14 cellular contexts compared by ENCODE assay signal in the genomic region with DNA sequence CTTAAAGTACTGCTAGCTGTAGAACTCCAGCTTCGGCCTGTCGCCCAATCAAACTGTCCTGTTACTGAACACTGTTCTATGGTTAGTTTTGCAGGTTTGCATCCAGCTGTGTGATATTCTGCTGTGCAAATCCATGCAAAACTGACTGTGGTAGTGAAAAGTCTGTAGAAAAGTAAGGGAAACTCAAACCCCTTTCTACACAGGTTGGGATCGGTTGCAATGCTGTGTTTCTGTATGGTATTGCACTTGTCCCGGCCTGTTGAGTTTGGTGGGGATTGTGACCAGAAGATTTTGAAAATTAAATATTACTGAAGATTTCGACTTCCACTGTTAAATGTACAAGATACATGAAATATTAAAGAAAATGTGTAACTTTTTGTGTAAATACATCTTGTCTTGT. TPM values are rescaled to one million over a fixed set of nuclear protein-coding genes. Genes with fewer than 3 reads are reported as not detected.
DNase-seq lines count a peak whose midpoint lies in the region; ATAC-seq and TF ChIP-seq lines count a peak whose summit lies in the region.
"Had no signal": no experiment of that assay in that cellular context is flagged by ENCODE, and none has a peak within 500 bp of the region (broad histone marks: within the 10 kb centered on the region; RNA-seq: fewer than 3 reads in every experiment).

No MANE protein-coding gene starts in this region.

- H3K27me3 ChIP-seq in DND-41 (ENCODE audit: insufficient read depth, low read length, poor library complexity) (no peaks in the 10 kb centered on the region), ascending aorta (no peaks in the 10 kb centered on the region), left ventricle myocardium inferior (ENCODE audit: low read depth) (no peaks in the 10 kb centered on the region)
- H3K27me3 ChIP-seq: gastroesophageal sphincter had no signal

- peak overlapping the region; percentile 82 for H3K4me2 ChIP-seq in DND-41 (ENCODE audit: insufficient read depth, low read length)

- no peak overlapping the region for H2AFZ ChIP-seq in DND-41 (ENCODE audit: low read depth, low read length)

- no peak for ATAC-seq in DND-41 (ENCODE audit: insufficient read depth, low read depth)
- ATAC-seq: gastroesophageal sphincter, right cardiac atrium had no signal

- H3K4me3 ChIP-seq in DND-41 (ENCODE audit: low read depth in 1 of 2, low read length in 2 of 2) (peak overlapping the region; percentile 95 to 97; a peak in 3 of 4 replicates), ascending aorta (no peak overlapping the region), left ventricle myocardium inferior (no peak overlapping the region)
- H3K4me3 ChIP-seq: gastroesophageal sphincter had no signal

- no peaks in the 10 kb centered on the region for H3K9me3 ChIP-seq in DND-41 (ENCODE audit: insufficient read depth, low read length, severe bottlenecking)
- H3K9me3 ChIP-seq in ascending aorta: no peaks in the 10 kb centered on the region
- no peaks in the 10 kb centered on the region for H3K9me3 ChIP-seq in left ventricle myocardium inferior (replicated peaks)
- H3K9me3 ChIP-seq: gastroesophageal sphincter had no signal

- H3K27ac Mint-ChIP-seq in HFFc6 (no peak overlapping the region), nephron (peak overlapping the region in 2 of 3 experiments; percentile 6 to 80)
- peak overlapping the region; percentile 17 for H3K27ac Mint-ChIP-seq in activated T-helper 2 cell treated with anti-CD3 and anti-CD28 coated beads, Interferon-gamma antibody, Interleukin-2, Interleukin-4, amounts not matched to agents 10 μg/mL and 5 μg/mL and 100 μg/mL, durations not matched to agents 14 hours and 24 hours and 36 hours
- H3K27ac Mint-ChIP-seq: memory B cell had no signal

- peak overlapping the region; percentile 18; the same call in 1 of the 2 replicates for H3K27ac ChIP-seq in DND-41 (ENCODE audit: low read length)
- H3K27ac ChIP-seq in ascending aorta: no peak overlapping the region
- no peak overlapping the region for H3K27ac ChIP-seq in left ventricle myocardium inferior (replicated peaks)
- H3K27ac ChIP-seq: gastroesophageal sphincter had no signal

- H4K20me1 ChIP-seq in DND-41 (ENCODE audit: insufficient read depth, low read length): peaks cover 68% of the 10 kb centered on the region

- H3K36me3 Mint-ChIP-seq in HFFc6 (ENCODE audit: low read depth): peaks cover 42% of the 10 kb centered on the region
- peaks cover 69% of the 10 kb centered on the region for H3K36me3 Mint-ChIP-seq in activated T-helper 2 cell treated with anti-CD3 and anti-CD28 coated beads, Interferon-gamma antibody, Interleukin-2, Interleukin-4, amounts not matched to agents 10 μg/mL and 5 μg/mL and 100 μg/mL, durations not matched to agents 14 hours and 24 hours and 36 hours (ENCODE audit: low read depth)
- peaks cover 65% of the 10 kb centered on the region for H3K36me3 Mint-ChIP-seq in nephron (ENCODE audit: low read depth)

- H3K4me1 Mint-ChIP-seq in HFFc6 (ENCODE audit: low read depth): peaks cover 31% of the 10 kb centered on the region
- peaks cover 37% of the 10 kb centered on the region for H3K4me1 Mint-ChIP-seq in activated T-helper 2 cell treated with anti-CD3 and anti-CD28 coated beads, Interferon-gamma antibody, Interleukin-2, Interleukin-4, amounts not matched to agents 10 μg/mL and 5 μg/mL and 100 μg/mL, durations not matched to agents 14 hours and 24 hours and 36 hours (ENCODE audit: low read depth)
- H3K4me1 Mint-ChIP-seq in nephron: peaks cover 50% of the 10 kb centered on the region

- intact Hi-C loops in activated T-helper 2 cell treated with anti-CD3 and anti-CD28 coated beads, Interferon-gamma antibody, Interleukin-2, Interleukin-4, amounts not matched to agents 10 μg/mL and 5 μg/mL and 100 μg/mL, durations not matched to agents 14 hours and 24 hours and 36 hours (cut with micrococcal nuclease): no loop called here
- intact Hi-C loops in ascending aorta (cut with DNase I) (no loop called here), left ventricle myocardium inferior (cut with micrococcal nuclease) (no loop called here)

- peak overlapping the region; percentile 99 for H3K9ac ChIP-seq in DND-41 (ENCODE audit: low read depth, low read length)

- peaks cover 3% of the 10 kb centered on the region for H3K27me3 Mint-ChIP-seq in HFFc6 (ENCODE audit: insufficient read depth)
- no peaks in the 10 kb centered on the region for H3K27me3 Mint-ChIP-seq in activated T-helper 2 cell treated with anti-CD3 and anti-CD28 coated beads, Interferon-gamma antibody, Interleukin-2, Interleukin-4, amounts not matched to agents 10 μg/mL and 5 μg/mL and 100 μg/mL, durations not matched to agents 14 hours and 24 hours and 36 hours (ENCODE audit: low read depth)
- H3K27me3 Mint-ChIP-seq in nephron (ENCODE audit: low read depth): peaks cover 5% of the 10 kb centered on the region
- H3K27me3 Mint-ChIP-seq: memory B cell had no signal

- peaks cover 73% of the 10 kb centered on the region for H3K79me2 ChIP-seq in DND-41 (ENCODE audit: insufficient read depth, low read length)

- H3K4me3 Mint-ChIP-seq in HFFc6 (peak overlapping the region; percentile 99), nephron (peak overlapping the region; percentile 88 to 97 (median 96))
- H3K4me3 Mint-ChIP-seq in activated T-helper 2 cell treated with anti-CD3 and anti-CD28 coated beads, Interferon-gamma antibody, Interleukin-2, Interleukin-4, amounts not matched to agents 10 μg/mL and 5 μg/mL and 100 μg/mL, durations not matched to agents 14 hours and 24 hours and 36 hours (ENCODE audit: low read depth): peak overlapping the region; percentile 98

- H3K9me3 Mint-ChIP-seq in HFFc6 (no peaks in the 10 kb centered on the region), nephron (no peaks in the 10 kb centered on the region)
- no peaks in the 10 kb centered on the region for H3K9me3 Mint-ChIP-seq in activated T-helper 2 cell treated with anti-CD3 and anti-CD28 coated beads, Interferon-gamma antibody, Interleukin-2, Interleukin-4, amounts not matched to agents 10 μg/mL and 5 μg/mL and 100 μg/mL, durations not matched to agents 14 hours and 24 hours and 36 hours
- H3K9me3 Mint-ChIP-seq: memory B cell had no signal

- no peak for DNase-seq in DND-41
- no peak for DNase-seq in HFFc6
- DNase-seq in activated T-helper 2 cell treated with anti-CD3 and anti-CD28 coated beads, Interferon-gamma antibody, Interleukin-2, Interleukin-4, amounts not matched to agents 10 μg/mL and 5 μg/mL and 100 μg/mL, durations not matched to agents 14 hours and 24 hours and 36 hours (ENCODE audit: low spot score): no peak
- DNase-seq in ascending aorta (ENCODE audit: low spot score in 2 of 2): no peak
- DNase-seq in NCI-H2029 treated with DMSO at 0.1 percent for 48 hours (lab: John Stamatoyannopoulos, UW): no peak
- no peak for DNase-seq in left ventricle myocardium inferior
- no peak for DNase-seq in NCI-H1417 treated with DMSO at 0.1 percent for 48 hours (lab: John Stamatoyannopoulos, UW)
- DNase-seq: DMS 273 treated with DMSO at 0.1 percent for 48 hours, NCI-H187, right cardiac atrium, T-helper 9 cell had no signal

- H3K36me3 ChIP-seq in DND-41 (ENCODE audit: insufficient read depth, low read length) (peaks cover 72% of the 10 kb centered on the region), ascending aorta (peaks cover 5 to 19% of the 10 kb centered on the region in 2 donors), left ventricle myocardium inferior (peaks cover 45% of the 10 kb centered on the region)

- H3K4me1 ChIP-seq in DND-41 (ENCODE audit: insufficient read depth, low read length) (peaks cover 43% of the 10 kb centered on the region), ascending aorta (peaks cover 7 to 21% of the 10 kb centered on the region in 2 donors), left ventricle myocardium inferior (peaks cover 53% of the 10 kb centered on the region)

- TF ChIP-seq CTCF in DND-41 (IDR thresholded peaks at IDR 0.05; ENCODE audit: borderline replicate concordance, extremely low read depth, low read length, poor library complexity, severe bottlenecking) (no peak), HFFc6 (IDR thresholded peaks at IDR 0.05) (no peak), nephron (IDR thresholded peaks at IDR 0.05; ENCODE audit: unreplicated experiment in 3 of 3) (no peak), ascending aorta (IDR thresholded peaks at IDR 0.05) (no peak), left ventricle myocardium inferior (IDR thresholded peaks at IDR 0.05; ENCODE audit: borderline replicate concordance) (no peak)

RNA-seq across cellular contexts. Expression of gene MIR17HG, which starts 3.6 kb away (rescaled TPM):
- total RNA-seq in HFFc6 (2021; fragmentation: NEBNext Ultra II Directional; extraction: Animal tissue kit (Norgen Biotek cat#: 25700)): 1 to 10 TPM in 1 of 6 experiments, under 1 TPM in 5; 0.40 to 1.1 (median 0.90) TPM
- total RNA-seq in activated T-helper 2 cell treated with anti-CD3 and anti-CD28 coated beads, Interferon-gamma antibody, Interleukin-2, Interleukin-4, amounts not matched to agents 10 μg/mL and 5 μg/mL and 100 μg/mL, durations not matched to agents 14 hours and 24 hours and 36 hours: 32.5 and 32.8 TPM in 2 replicates
- total RNA-seq in ascending aorta (not detected), left ventricle myocardium inferior (1.3 TPM)

RNA-seq across cellular contexts. Expression of gene GPC5, which starts 47.3 kb away (rescaled TPM):
- under 1 TPM in 1 of 6 experiments, not detected in 5; 0.06 TPM for total RNA-seq in HFFc6 (2021; fragmentation: NEBNext Ultra II Directional; extraction: Animal tissue kit (Norgen Biotek cat#: 25700))
- 0.57 and 1.1 TPM in 2 replicates for total RNA-seq in activated T-helper 2 cell treated with anti-CD3 and anti-CD28 coated beads, Interferon-gamma antibody, Interleukin-2, Interleukin-4, amounts not matched to agents 10 μg/mL and 5 μg/mL and 100 μg/mL, durations not matched to agents 14 hours and 24 hours and 36 hours
- total RNA-seq in ascending aorta (not detected), left ventricle myocardium inferior (1.5 TPM)

Comparison
In these comparisons a context has a peak if more than half of its experiments do, and no peak if none do; other contexts are left out.
1. H3K4me3 ChIP-seq: peak in DND-41 (2 of 2); none in ascending aorta (0 of 2) and left ventricle myocardium inferior (single experiment).
2. RNA of gene MIR17HG, which starts 3.6 kb away (total RNA-seq): 32.5 to 32.8 TPM in activated T-helper 2 cell treated with anti-CD3 and anti-CD28 coated beads, Interferon-gamma antibody, Interleukin-2, Interleukin-4, amounts not matched to agents 10 μg/mL and 5 μg/mL and 100 μg/mL, durations not matched to agents 14 hours and 24 hours and 36 hours; 1.3 TPM in left ventricle myocardium inferior (single experiment), 0.40 to 1.1 TPM in HFFc6 and not detected in ascending aorta (single experiment); every median in the first group is over 10 times any median in the second.
3. Peak in every context shown above with its lines, with median percentiles within 50 percentile points of each other: H3K4me3 Mint-ChIP-seq.